Comparison of ENCODE assay signal across 8 cellular contexts in genomic region chr16:72054254-72054847, GRCh38. TPM values are rescaled to one million over a fixed set of nuclear protein-coding genes. Genes with fewer than 3 reads are reported as not detected.
"Had no signal": no experiment of that assay in that cellular context is flagged by ENCODE, and none has a peak within 500 bp of the region (broad histone marks: within the 10 kb centered on the region; RNA-seq: fewer than 3 reads in every experiment).

TSS of gene HP (plus strand) at chr16:72054505. CDS start at chr16:72054653, 148 bp downstream.

RNA-seq across cellular contexts. Expression of gene HP, which starts in this region (rescaled TPM):
- total RNA-seq: activated CD8-positive, alpha-beta T cell treated with anti-CD3 and anti-CD28 coated beads for 36 hours; activated naive CD8-positive, alpha-beta T cell treated with anti-CD3 and anti-CD28 coated beads, Interleukin-2, amount 10 ng/mL, durations not matched to agents 7 days and 5 days; fibroblast of lung; kidney epithelial cell; mammary epithelial cell; natural killer cell treated with Interleukin-12 subunit alpha and Interleukin-12 subunit beta and Interleukin-15 and Interleukin-18, amount 100 ng/mL, for 72 hours; osteoblast; pulmonary artery endothelial cell had no signal
- polyA plus RNA-seq: fibroblast of lung, mammary epithelial cell had no signal
